ENCODE assay signal across 8 cellular contexts in genomic region chr12:112381898-112382796, GRCh38. TPM values are rescaled to one million over a fixed set of nuclear protein-coding genes. Genes with fewer than 3 reads are reported as not detected.
DNase-seq lines count a peak whose midpoint lies in the region; ATAC-seq and TF ChIP-seq lines count a peak whose summit lies in the region.

Gene HECTD4, minus strand, starts transcription at chr12:112382431. Its CDS starts 303 bp downstream, at chr12:112382128.

- WGBS in HUES64, result 2% methylated on average over 104 of the region's 104 CpGs

- CTCF ChIA-PET in Calu3 (lab: Charles Lee), result no interaction called here

- H3K79me2 ChIP-seq in OCI-LY3 (ENCODE audit: low read length), result peaks cover 38% of the 10 kb centered on the region

- H3K27ac ChIP-seq in HUES64 (ENCODE audit: low read depth, low read length), result peak within 1 kb of the TSS; percentile 55; the same call in 1 of the 2 replicates
- H3K27ac ChIP-seq in OCI-LY3 (ENCODE audit: low read length), result peak within 1 kb of the TSS; percentile 49

- H3K4me2 ChIP-seq in OCI-LY3 (ENCODE audit: low read length), result peak within 1 kb of the TSS; percentile 89

- peaks cover 30% of the 10 kb centered on the region for H3K36me3 Mint-ChIP-seq in Calu3 (ENCODE audit: insufficient read depth, unreplicated experiment)

- H3K4me1 Mint-ChIP-seq in Calu3 (ENCODE audit: low read depth, unreplicated experiment), result peaks cover 15% of the 10 kb centered on the region

- H3K36me3 ChIP-seq in HUES64 (ENCODE audit: insufficient read depth, low read length) (no peaks in the 10 kb centered on the region), OCI-LY3 (replicated peaks; ENCODE audit: low read depth, low read length) (no peaks in the 10 kb centered on the region)

- BruUV-seq in Calu3 (replicated peaks; lab: Mats Ljungman, UMichigan), result no TSS peak

- peak within 1 kb of the TSS; percentile 96 for H2AFZ ChIP-seq in OCI-LY3 (ENCODE audit: low read depth, low read length)

- H3K9ac ChIP-seq in HUES64 (ENCODE audit: low read depth, low read length) (peak within 1 kb of the TSS; percentile 79), OCI-LY3 (ENCODE audit: low read length) (peak within 1 kb of the TSS; percentile 85)

- intact Hi-C loops in Calu3 (cut with micrococcal nuclease; ENCODE audit: unreplicated experiment), result loop anchor here (10.0 kb wide), 2 partner anchors 267 to 437 kb away; no protein-coding TSS in a partner anchor

- peak; percentile 80 for ATAC-seq in GM21447 (IDR thresholded peaks at IDR 0.05; ENCODE audit: unreplicated experiment)

- no peaks in the 10 kb centered on the region for H3K9me3 ChIP-seq in HUES64 (ENCODE audit: insufficient read depth, low read depth, low read length)
- no peaks in the 10 kb centered on the region for H3K9me3 ChIP-seq in OCI-LY3 (ENCODE audit: insufficient read depth, low read length)

- H3K4me3 ChIP-seq in HUES64 (ENCODE audit: low read length) (peak within 1 kb of the TSS; percentile 92), OCI-LY3 (ENCODE audit: low read length) (peak within 1 kb of the TSS; percentile 93)

- H3K27me3 Mint-ChIP-seq in Calu3 (ENCODE audit: unreplicated experiment), result no peaks in the 10 kb centered on the region

- H3K4me3 Mint-ChIP-seq in Calu3 (ENCODE audit: low read depth, unreplicated experiment), result peak within 1 kb of the TSS; percentile 96

- peaks cover 7% of the 10 kb centered on the region; the same call in 1 of the 2 replicates for H4K20me1 ChIP-seq in OCI-LY3 (ENCODE audit: insufficient read depth, low read length)

- H3K4me1 ChIP-seq in HUES64 (ENCODE audit: insufficient read depth, low read length), result peaks cover 2% of the 10 kb centered on the region; the same call in 1 of the 2 replicates
- H3K4me1 ChIP-seq in OCI-LY3 (ENCODE audit: low read length), result peaks cover 12% of the 10 kb centered on the region

- no peaks in the 10 kb centered on the region for H3K9me3 Mint-ChIP-seq in Calu3 (ENCODE audit: low read depth, unreplicated experiment)

- no peaks in the 10 kb centered on the region for H3K27me3 ChIP-seq in HUES64 (ENCODE audit: insufficient read depth, low read length)
- no peaks in the 10 kb centered on the region for H3K27me3 ChIP-seq in OCI-LY3 (ENCODE audit: low read depth, low read length)

- peak within 1 kb of the TSS; percentile 94 for H3K27ac Mint-ChIP-seq in Calu3 (ENCODE audit: unreplicated experiment)

- DNase-seq in Calu3 (peak; percentile 99), epidermal melanocyte (ENCODE audit: insufficient read length, low spot score) (peak; percentile 94), middle frontal gyrus (ENCODE audit: extremely low spot score, low spot score) (peak; percentile 84)
- peak; percentile 95 for DNase-seq in activated CD8-positive, alpha-beta memory T cell treated with anti-CD3 and anti-CD28 coated beads, Interleukin-2, amount 50 U/mL, for 48 hours
- DNase-seq in stimulated activated CD8-positive, alpha-beta memory T cell treated with anti-CD3 and anti-CD28 coated beads, Interleukin-2, amount 100 ng/mL, for 1 hour (ENCODE audit: low read depth in 2 of 2), result peak; percentile 83 to 92

- TF ChIP-seq CTCF in Calu3 (IDR thresholded peaks at IDR 0.05; ENCODE audit: unreplicated experiment) (no peak), OCI-LY3 (IDR thresholded peaks at IDR 0.05; ENCODE audit: low read depth, low read length) (no peak)

RNA-seq across cellular contexts. Expression of gene HECTD4, which starts in this region (rescaled TPM):
- 65.7 and 70.2 TPM in 2 replicates for total RNA-seq in Calu3 (2022)
- 7.9 TPM for polyA plus RNA-seq in HUES64 (2013, experiment 1 of 2)
- polyA plus RNA-seq in HUES64 (2013, experiment 2 of 2), result 11.0 TPM

Comparison
In these comparisons a context has a peak if more than half of its experiments do, and no peak if none do; other contexts are left out.
1. Peak in every context shown above with its lines: DNase-seq, ATAC-seq, H3K4me3 ChIP-seq and H3K27ac ChIP-seq.